In genomic region chr15:99326235-99326634, GRCh38 we compare ENCODE assay signal across 23 cellular contexts.
DNase-seq lines count a peak whose midpoint lies in the region; ATAC-seq, FAIRE-seq and TF ChIP-seq lines count a peak whose summit lies in the region.
"Had no signal": no experiment of that assay in that cellular context is flagged by ENCODE, and none has a peak within 500 bp of the region (broad histone marks: within the 10 kb centered on the region; RNA-seq: fewer than 3 reads in every experiment).

No MANE protein-coding gene starts in this region.

- H3K27ac ChIP-seq in psoas muscle = peak overlapping the region; percentile 78
- H3K27ac ChIP-seq: colonic mucosa, ovary, SJSA1 had no signal

- peak; percentile 79 for FAIRE-seq in GM19239 (lab: Jason Lieb, UNC)

- intact Hi-C loops in psoas muscle (cut with DNase I) = no loop called here

- WGBS in psoas muscle, 3 donors = 25 to 57% (median 48%) methylated on average over 1 of the region's 1 CpG

- H3K36me3 ChIP-seq in psoas muscle (ENCODE audit: insufficient read depth in 1 of 2, low read depth in 1 of 2) = no peaks in the 10 kb centered on the region
- H3K36me3 ChIP-seq: BE2C, colonic mucosa, ovary, SJSA1 had no signal

- no peak overlapping the region for H3K4me3 ChIP-seq in psoas muscle
- H3K4me3 ChIP-seq: colonic mucosa, lung, ovary, SJSA1, smooth muscle cell had no signal

- H3K9me3 ChIP-seq in psoas muscle = no peaks in the 10 kb centered on the region
- H3K9me3 ChIP-seq: BE2C, colonic mucosa, ovary, SJSA1 had no signal

- H3K27me3 ChIP-seq in psoas muscle (ENCODE audit: insufficient read depth in 3 of 3, low read length in 2 of 3) = no peaks in the 10 kb centered on the region
- H3K27me3 ChIP-seq: BE2C, colonic mucosa, ovary, SJSA1 had no signal

- DNase-seq in GM19239 (ENCODE audit: insufficient read length, low spot score) = no peak
- DNase-seq in HuH-7 (ENCODE audit: low spot score) = peak; percentile 20
- peak; percentile 50 for DNase-seq in foreskin melanocyte
- no peak for DNase-seq in psoas muscle
- no peak for DNase-seq in putamen (ENCODE audit: low spot score)
- DNase-seq in NCI-H187 (lab: John Stamatoyannopoulos, UW) = no peak
- DNase-seq: activated T-cell treated with anti-CD3 and anti-CD28 coated beads, Interleukin-2, amount 50 U/mL, for 48 hours; BE2C; colonic mucosa; GOT3; Karpas-422; naive B cell; NCI-H1092 treated with DMSO at 0.1 percent for 48 hours; NCI-H2081 treated with DMSO at 0.1 percent for 48 hours; NCI-H524; ovary; stimulated activated CD4-positive, alpha-beta T cell treated with anti-CD3 and anti-CD28 coated beads, Interleukin-4, amount 100 ng/mL, for 4 hours; T-helper 2 cell had no signal

- TF ChIP-seq CTCF in psoas muscle (IDR thresholded peaks at IDR 0.05) = no peak

- ATAC-seq in psoas muscle = peak in 3 of 4 donors; percentile 42 to 64 (median 58)
- ATAC-seq in GM21367 (IDR thresholded peaks at IDR 0.05; ENCODE audit: unreplicated experiment) = no peak
- ATAC-seq: WTC11 had no signal

- H3K4me1 ChIP-seq in psoas muscle = peaks cover 49% of the 10 kb centered on the region
- H3K4me1 ChIP-seq: BE2C, colonic mucosa had no signal

Comparison
In these comparisons a context has a peak if more than half of its experiments do, and no peak if none do; other contexts are left out.
1. DNase-seq: peak in HuH-7 (single experiment) and foreskin melanocyte (single experiment); none in GM19239 (single experiment), psoas muscle (0 of 2), putamen (single experiment) and NCI-H187 (0 of 2).